In genomic region chr2:167249197-167249596, GRCh38 we compare ENCODE assay signal across 20 cellular contexts. TPM values are rescaled to one million over a fixed set of nuclear protein-coding genes. Genes with fewer than 3 reads are reported as not detected.
A peak's percentile ranks its signal among the peaks of the same experiment; 100 is the strongest.
DNase-seq lines count a peak whose midpoint lies in the region; ATAC-seq, FAIRE-seq and TF ChIP-seq lines count a peak whose summit lies in the region.
"Had no signal": no experiment of that assay in that cellular context is flagged by ENCODE, and none has a peak within 500 bp of the region (broad histone marks: within the 10 kb centered on the region; RNA-seq: fewer than 3 reads in every experiment).

No MANE protein-coding gene starts in this region.

- ATAC-seq in IMR-90 (ENCODE audit: low read depth) (no peak), GM18868 (IDR thresholded peaks at IDR 0.05; ENCODE audit: unreplicated experiment) (no peak), HG03520 (IDR thresholded peaks at IDR 0.05; ENCODE audit: unreplicated experiment) (no peak)

- no peak overlapping the region for H2AK9ac ChIP-seq in IMR-90 (replicated peaks; ENCODE audit: low read depth, low read length, poor library complexity)

- TF ChIP-seq RAD21 in IMR-90 (IDR thresholded peaks at IDR 0.05; ENCODE audit: low read length): no peak

- H2BK5ac ChIP-seq in IMR-90 (ENCODE audit: low read depth, low read length, poor library complexity, severe bottlenecking): no peak overlapping the region

- H3K4me3 ChIP-seq in IMR-90 (ENCODE audit: insufficient read depth, low read depth, low read length): no peak overlapping the region
- H3K4me3 ChIP-seq in NB4 (ENCODE audit: low read depth, low read length): no peak overlapping the region
- no peak overlapping the region for H3K4me3 ChIP-seq in astrocyte (ENCODE audit: insufficient read depth, low read depth, low read length)
- no peak overlapping the region for H3K4me3 ChIP-seq in foreskin fibroblast (ENCODE audit: low read depth in 1 of 2, low read length in 2 of 2)

- no peak overlapping the region for H3K4me3 Mint-ChIP-seq in astrocyte (ENCODE audit: unreplicated experiment)
- H3K4me3 Mint-ChIP-seq in activated CD4-positive, alpha-beta memory T cell treated with anti-CD3 and anti-CD28 coated beads for 36 hours: no peak overlapping the region
- H3K4me3 Mint-ChIP-seq: CD4-positive, CD25-positive, alpha-beta regulatory T cell had no signal

- no peak overlapping the region for H2BK20ac ChIP-seq in IMR-90 (ENCODE audit: low read depth, low read length)

- no peak overlapping the region for H3K18ac ChIP-seq in IMR-90 (ENCODE audit: low read depth, low read length)

- H2AFZ ChIP-seq in IMR-90 (replicated peaks; ENCODE audit: low read length, poor library complexity) (no peak overlapping the region), astrocyte (ENCODE audit: low read depth, low read length) (no peak overlapping the region)

- TF ChIP-seq CTCF in IMR-90 (conservative IDR thresholded peaks at IDR 0.05; ENCODE audit: low read depth, low read length): no peak
- TF ChIP-seq CTCF in NB4 (IDR thresholded peaks at IDR 0.05; ENCODE audit: low read depth, low read length): no peak
- TF ChIP-seq CTCF in astrocyte (IDR thresholded peaks at IDR 0.05; ENCODE audit: insufficient read depth, low read depth, low read length): no peak
- TF ChIP-seq CTCF in foreskin fibroblast (IDR thresholded peaks at IDR 0.05; ENCODE audit: low read depth, low read length): no peak

- H4K5ac ChIP-seq in IMR-90 (ENCODE audit: low read depth, low read length): no peak overlapping the region

- H3K9me1 ChIP-seq in IMR-90 (ENCODE audit: insufficient read depth, low read length): no peaks in the 10 kb centered on the region

- no peak overlapping the region for H3K56ac ChIP-seq in IMR-90 (ENCODE audit: extremely low read depth, insufficient read depth, low read length)

- dilution Hi-C loops in IMR-90 (cut with HindIII; ENCODE audit: low sequenced_read_pairs, unreplicated experiment): no loop called here

- POLR2A ChIA-PET in IMR-90 (lab: Charles Lee; ENCODE audit: unreplicated experiment): no interaction called here
- POLR2A ChIA-PET in activated CD4-positive, alpha-beta memory T cell treated with anti-CD3 and anti-CD28 coated beads for 36 hours (lab: Charles Lee): no interaction called here

- H4K8ac ChIP-seq in IMR-90 (ENCODE audit: low read depth in 2 of 2, low read length in 2 of 2): no peak overlapping the region

- no peaks in the 10 kb centered on the region for H4K20me1 ChIP-seq in IMR-90 (ENCODE audit: insufficient read depth, low read length)
- no peaks in the 10 kb centered on the region for H4K20me1 ChIP-seq in astrocyte (ENCODE audit: insufficient read depth, low read length)

- no peak overlapping the region for H3K4ac ChIP-seq in IMR-90 (ENCODE audit: low read depth, low read length)

- H3K4me1 Mint-ChIP-seq in astrocyte (ENCODE audit: low read depth, unreplicated experiment): no peaks in the 10 kb centered on the region
- H3K4me1 Mint-ChIP-seq in activated CD4-positive, alpha-beta memory T cell treated with anti-CD3 and anti-CD28 coated beads for 36 hours (ENCODE audit: low read depth): no peaks in the 10 kb centered on the region
- H3K4me1 Mint-ChIP-seq: CD4-positive, CD25-positive, alpha-beta regulatory T cell had no signal

- H3K27me3 Mint-ChIP-seq in astrocyte (ENCODE audit: low read depth, unreplicated experiment): peaks cover 3% of the 10 kb centered on the region
- no peaks in the 10 kb centered on the region for H3K27me3 Mint-ChIP-seq in activated CD4-positive, alpha-beta memory T cell treated with anti-CD3 and anti-CD28 coated beads for 36 hours
- H3K27me3 Mint-ChIP-seq: CD4-positive, CD25-positive, alpha-beta regulatory T cell had no signal

- H3K79me1 ChIP-seq in IMR-90 (ENCODE audit: low read depth in 1 of 2, low read length in 2 of 2): no peaks in the 10 kb centered on the region

- H3K36me3 ChIP-seq in IMR-90 (ENCODE audit: control insufficient read depth, insufficient read depth, low read length) (no peaks in the 10 kb centered on the region), astrocyte (ENCODE audit: insufficient read depth, low read length) (no peaks in the 10 kb centered on the region)

- H2BK15ac ChIP-seq in IMR-90 (ENCODE audit: low read depth, low read length): no peak overlapping the region

- no peak overlapping the region for H3K9ac ChIP-seq in IMR-90 (ENCODE audit: low read depth, low read length)
- no peak overlapping the region for H3K9ac ChIP-seq in astrocyte (ENCODE audit: low read length)

- H4K91ac ChIP-seq in IMR-90 (ENCODE audit: insufficient read depth, low read depth, low read length): no peak overlapping the region

- intact Hi-C loops in IMR-90 (cut with micrococcal nuclease): no loop called here
- intact Hi-C loops in activated CD4-positive, alpha-beta memory T cell treated with anti-CD3 and anti-CD28 coated beads for 36 hours (cut with micrococcal nuclease): no loop called here

- TF ChIP-seq POLR2A in IMR-90 (IDR thresholded peaks at IDR 0.05; ENCODE audit: low read depth, low read length): no peak
- no peak for TF ChIP-seq POLR2A in NB4 (IDR thresholded peaks at IDR 0.05; ENCODE audit: extremely low read depth, insufficient read length)

- H3K79me2 ChIP-seq in astrocyte (ENCODE audit: insufficient read depth, low read length): no peaks in the 10 kb centered on the region

- H3K27ac ChIP-seq in IMR-90 (ENCODE audit: insufficient read depth, low read length) (no peak overlapping the region), astrocyte (ENCODE audit: low read depth, low read length) (no peak overlapping the region)

- H3K27me3 ChIP-seq in IMR-90 (ENCODE audit: control insufficient read depth, insufficient read depth, low read length): no peaks in the 10 kb centered on the region; the same call in 1 of the 2 replicates
- peaks cover 13% of the 10 kb centered on the region for H3K27me3 ChIP-seq in astrocyte (ENCODE audit: insufficient read depth, low read length)

- CTCF ChIA-PET in IMR-90 (lab: Yijun Ruan, JAX): no interaction called here
- CTCF ChIA-PET in activated CD4-positive, alpha-beta memory T cell treated with anti-CD3 and anti-CD28 coated beads for 36 hours (lab: Charles Lee): no interaction called here

- no peak overlapping the region for H2BK120ac ChIP-seq in IMR-90 (ENCODE audit: low read depth, low read length)

- H3K9me3 Mint-ChIP-seq in astrocyte (ENCODE audit: unreplicated experiment): peaks cover 6% of the 10 kb centered on the region
- no peaks in the 10 kb centered on the region for H3K9me3 Mint-ChIP-seq in activated CD4-positive, alpha-beta memory T cell treated with anti-CD3 and anti-CD28 coated beads for 36 hours

- no CpG with 5 or more reads among the region's 4 CpGs for WGBS in IMR-90 (ENCODE audit: extremely low coverage in 2 of 2, insufficient read length in 1 of 2), 2 experiments

- H2AK5ac ChIP-seq in IMR-90 (ENCODE audit: low read depth, low read length): no peak overlapping the region

- BruUV-seq in IMR-90 (replicated peaks; lab: Mats Ljungman, UMichigan): no TSS peak

- no peak overlapping the region for H3K4me2 ChIP-seq in IMR-90 (ENCODE audit: low read depth, low read length)
- H3K4me2 ChIP-seq in astrocyte (ENCODE audit: low read length): no peak overlapping the region

- no peak overlapping the region for H3K14ac ChIP-seq in IMR-90 (replicated peaks; ENCODE audit: low read depth, low read length)

- FAIRE-seq in astrocyte (lab: Jason Lieb, UNC): no peak
- FAIRE-seq: RCC 7860 had no signal

- DNase-seq in IMR-90 (no peak), NB4 (ENCODE audit: low read depth) (peak; percentile 73), astrocyte (ENCODE audit: low read depth) (peak; percentile 6), foreskin fibroblast (peak; percentile 2 to 20)
- DNase-seq in activated CD4-positive, alpha-beta memory T cell treated with anti-CD3 and anti-CD28 coated beads for 36 hours: no peak
- DNase-seq: ACHN; Caco-2; CD4-positive, CD25-positive, alpha-beta regulatory T cell; DMS153; GOT3; MM.1S; NCI-H1417 treated with DMSO at 0.1 percent for 48 hours; NCI-H1930; NCI-H2171; NCI-H446 treated with DMSO at 0.1 percent for 48 hours; NCI-H748 treated with DMSO at 0.1 percent for 48 hours; SHP77 had no signal

- H3K9me3 ChIP-seq in IMR-90 (ENCODE audit: control insufficient read depth, insufficient read depth, low read length) (no peaks in the 10 kb centered on the region), astrocyte (ENCODE audit: insufficient read depth, low read depth, low read length) (no peaks in the 10 kb centered on the region)
- H3K9me3 ChIP-seq: Caco-2 had no signal

- H3K23ac ChIP-seq in IMR-90 (ENCODE audit: low read depth, low read length): no peak overlapping the region

- no peak overlapping the region for H3K27ac Mint-ChIP-seq in astrocyte (ENCODE audit: unreplicated experiment)
- no peak overlapping the region for H3K27ac Mint-ChIP-seq in activated CD4-positive, alpha-beta memory T cell treated with anti-CD3 and anti-CD28 coated beads for 36 hours
- H3K27ac Mint-ChIP-seq: CD4-positive, CD25-positive, alpha-beta regulatory T cell had no signal

- no peaks in the 10 kb centered on the region for H3K36me3 Mint-ChIP-seq in astrocyte (ENCODE audit: low read depth, unreplicated experiment)
- no peaks in the 10 kb centered on the region for H3K36me3 Mint-ChIP-seq in activated CD4-positive, alpha-beta memory T cell treated with anti-CD3 and anti-CD28 coated beads for 36 hours
- H3K36me3 Mint-ChIP-seq: CD4-positive, CD25-positive, alpha-beta regulatory T cell had no signal

- H3K4me1 ChIP-seq in IMR-90 (ENCODE audit: control insufficient read depth, insufficient read depth, low read length) (no peaks in the 10 kb centered on the region), astrocyte (ENCODE audit: insufficient read depth, low read length) (no peaks in the 10 kb centered on the region)
- H3K4me1 ChIP-seq: Caco-2 had no signal

- in situ Hi-C loops in IMR-90 (cut with MboI; ENCODE audit: low sequenced_read_pairs): no loop called here

TF ChIP-seq in IMR-90, 13 proteins besides CTCF, POLR2A, EP300 and RAD21:
- TF ChIP-seq RFX5 (IDR thresholded peaks at IDR 0.05; ENCODE audit: low read depth, low read length) (no peak), CEBPB (IDR thresholded peaks at IDR 0.05; ENCODE audit: low read depth, low read length) (peak; percentile 44; the same call in 1 of the 2 replicates), BHLHE40 (IDR thresholded peaks at IDR 0.05; ENCODE audit: low read depth, low read length) (no peak), MXI1 (IDR thresholded peaks at IDR 0.05; ENCODE audit: borderline replicate concordance, low read depth, low read length) (no peak), FOS (IDR thresholded peaks at IDR 0.05; ENCODE audit: low read depth, low read length) (no peak)
TF ChIP-seq in IMR-90: peak in this region for 1.

RNA-seq across cellular contexts. Expression of gene B3GALT1, which starts 43.6 kb away (rescaled TPM):
- total RNA-seq in IMR-90 (2012; rRNA removed) (0.83 and 0.90 TPM in 2 replicates), astrocyte (3.9 and 4.4 TPM in 2 replicates)
- 0.19 and 0.24 TPM in 2 replicates for polyA plus RNA-seq in IMR-90 (2012; rRNA removed)
- 0.03 and 0.08 TPM in 2 replicates for polyA plus RNA-seq in IMR-90 (2012; cell fraction: cytosol; rRNA removed)
- polyA plus RNA-seq in IMR-90 (2012; cell fraction: nucleus; rRNA removed; ENCODE audit: low replicate concordance): 0.02 and 0.31 TPM in 2 replicates
- not detected for total RNA-seq in activated CD4-positive, alpha-beta memory T cell treated with anti-CD3 and anti-CD28 coated beads for 36 hours
- total RNA-seq: Caco-2; CD4-positive, CD25-positive, alpha-beta regulatory T cell had no signal
- polyA plus RNA-seq: CD4-positive, CD25-positive, alpha-beta regulatory T cell had no signal

Comparison
In these comparisons a context has a peak if more than half of its experiments do, and no peak if none do; other contexts are left out.
1. DNase-seq: peak in NB4 (single experiment), astrocyte (single experiment) and foreskin fibroblast (2 of 2); none in IMR-90 (single experiment) and activated CD4-positive, alpha-beta memory T cell treated with anti-CD3 and anti-CD28 coated beads for 36 hours (single experiment).